In genomic region chr9:75088646-75089368, GRCh38 we compare ENCODE assay signal across 8 cellular contexts. TPM values are rescaled to one million over a fixed set of nuclear protein-coding genes. Genes with fewer than 3 reads are reported as not detected.
DNase-seq lines count a peak whose midpoint lies in the region; ATAC-seq and TF ChIP-seq lines count a peak whose summit lies in the region.

No MANE protein-coding gene starts in this region.

- H3K27me3 ChIP-seq in BJ (ENCODE audit: control insufficient read depth, insufficient read depth, low read length) (no peaks in the 10 kb centered on the region), mononuclear cell (ENCODE audit: insufficient read depth, low read length) (no peaks in the 10 kb centered on the region), transverse colon (no peaks in the 10 kb centered on the region)

- H3K27me3 Mint-ChIP-seq in activated CD4-positive, alpha-beta memory T cell treated with anti-CD3 and anti-CD28 coated beads for 36 hours, result no peaks in the 10 kb centered on the region

- DNase-seq in BJ (ENCODE audit: low read depth) (no peak), NCI-H2171 (lab: John Stamatoyannopoulos, UW) (peak; percentile 54), epithelial cell of proximal tubule (ENCODE audit: low read depth) (no peak), transverse colon (peak; percentile 71)
- DNase-seq in activated CD4-positive, alpha-beta memory T cell treated with anti-CD3 and anti-CD28 coated beads for 36 hours, result peak; percentile 40

- H3K9me3 Mint-ChIP-seq in activated CD4-positive, alpha-beta memory T cell treated with anti-CD3 and anti-CD28 coated beads for 36 hours, result no peaks in the 10 kb centered on the region

- H3K4me3 ChIP-seq in BJ (ENCODE audit: low read depth, low read length) (peak overlapping the region; percentile 94), epithelial cell of proximal tubule (ENCODE audit: low read depth, low read length) (peak overlapping the region; percentile 74), mononuclear cell (ENCODE audit: low read length) (peak overlapping the region; percentile 99), transverse colon (peak overlapping the region; percentile 82 to 88 (median 84))

- peaks cover 17% of the 10 kb centered on the region for H3K36me3 Mint-ChIP-seq in activated CD4-positive, alpha-beta memory T cell treated with anti-CD3 and anti-CD28 coated beads for 36 hours

- POLR2A ChIA-PET in BJ (lab: Charles Lee), result interaction anchor here (0.6 kb wide), 1 partner anchor 20 kb away, joined by 3 read pairs; no protein-coding TSS in a partner anchor
- POLR2A ChIA-PET in activated CD4-positive, alpha-beta memory T cell treated with anti-CD3 and anti-CD28 coated beads for 36 hours (lab: Charles Lee), result interaction anchor here (1.0 to 3.7 kb wide), 11 partner anchors 20 to 1350 kb away, joined by 3 to 31 read pairs (median 5); partner anchors contain the start of genes C9orf40 and CARNMT1

- peak overlapping the region; percentile 98 to 100 (median 100) for H3K27ac ChIP-seq in transverse colon

- CTCF ChIA-PET in BJ (lab: Yijun Ruan, JAX), result interaction anchor here (0.7 to 1.6 kb wide), 4 partner anchors 8 to 97 kb away, joined by 3 to 7 read pairs (median 3); no protein-coding TSS in a partner anchor
- CTCF ChIA-PET in activated CD4-positive, alpha-beta memory T cell treated with anti-CD3 and anti-CD28 coated beads for 36 hours (lab: Charles Lee), result interaction anchor here (0.8 to 2.6 kb wide), 8 partner anchors 60 to 316 kb away, joined by 3 to 15 read pairs (median 4); partner anchors contain the start of genes C9orf40 and CARNMT1

- intact Hi-C loops in activated CD4-positive, alpha-beta memory T cell treated with anti-CD3 and anti-CD28 coated beads for 36 hours (cut with micrococcal nuclease), result loop anchor here (1.0 to 5.0 kb wide), 10 partner anchors 18 to 1937 kb away; partner anchors contain the start of genes ANXA1, C9orf40, CARNMT1 and PCSK5
- intact Hi-C loops in transverse colon (cut with DNase I; ENCODE audit: low total_unique reads), result loop anchor here (5.0 kb wide), 1 partner anchor 137 kb away; the partner anchor contains the start of gene C9orf40

- H3K36me3 ChIP-seq in BJ (ENCODE audit: control insufficient read depth, insufficient read depth, low read length) (no peaks in the 10 kb centered on the region), transverse colon (no peaks in the 10 kb centered on the region)

- TF ChIP-seq POLR2A in transverse colon (IDR thresholded peaks at IDR 0.05), result peak; percentile 44

- ATAC-seq in GM18519 (IDR thresholded peaks at IDR 0.05; ENCODE audit: low FRiP score, unreplicated experiment) (peak; percentile 25), HG02973 (IDR thresholded peaks at IDR 0.05; ENCODE audit: unreplicated experiment) (peak; percentile 40)

- TF ChIP-seq CTCF in BJ (IDR thresholded peaks at IDR 0.05; ENCODE audit: insufficient read depth, low read depth, low read length), result peak; percentile 65
- TF ChIP-seq CTCF in epithelial cell of proximal tubule (conservative IDR thresholded peaks at IDR 0.05; ENCODE audit: low read depth, low read length), result peak; percentile 47
- peak; percentile 35 to 69 (median 42) for TF ChIP-seq CTCF in transverse colon (IDR thresholded peaks at IDR 0.05)

- H3K27ac Mint-ChIP-seq in activated CD4-positive, alpha-beta memory T cell treated with anti-CD3 and anti-CD28 coated beads for 36 hours, result peak overlapping the region; percentile 92

- in situ Hi-C loops in transverse colon (cut with MboI; ENCODE audit: low pct_ligation_motif_present in 1 of 4, low pct_unique_long_range_greater_than_20kb in 1 of 4, low sequenced_read_pairs in 3 of 4), result no loop called here

- H3K9me3 ChIP-seq in mononuclear cell (ENCODE audit: low read depth, low read length) (no peaks in the 10 kb centered on the region), transverse colon (no peaks in the 10 kb centered on the region)

- TF ChIP-seq EP300 in transverse colon (IDR thresholded peaks at IDR 0.05; ENCODE audit: low read depth), result no peak

- 0% methylated on average over 4 to 41 of the region's 43 CpGs for WGBS in transverse colon (ENCODE audit: low coverage in 1 of 2), 2 donors

- H3K4me3 Mint-ChIP-seq in activated CD4-positive, alpha-beta memory T cell treated with anti-CD3 and anti-CD28 coated beads for 36 hours, result peak overlapping the region; percentile 96

- H3K4me1 ChIP-seq in mononuclear cell (ENCODE audit: insufficient read depth, low read length) (peaks cover 60% of the 10 kb centered on the region), transverse colon (peaks cover 6 to 54% (median 33%) of the 10 kb centered on the region in 4 donors)

- peaks cover 54% of the 10 kb centered on the region for H3K4me1 Mint-ChIP-seq in activated CD4-positive, alpha-beta memory T cell treated with anti-CD3 and anti-CD28 coated beads for 36 hours (ENCODE audit: low read depth)

RNA-seq across cellular contexts. Expression of gene OSTF1, which starts 0.5 kb away (rescaled TPM):
- 15.5 and 26.9 TPM in 2 replicates for polyA plus RNA-seq in BJ (2011; rRNA removed)
- 13.6 and 18.1 TPM in 2 replicates for polyA minus RNA-seq in BJ (2011; rRNA and poly(A)+ RNA removed)
- 100 to 1,000 TPM; 151 TPM for total RNA-seq in activated CD4-positive, alpha-beta memory T cell treated with anti-CD3 and anti-CD28 coated beads for 36 hours
- total RNA-seq in epithelial cell of proximal tubule (21.0 and 31.0 TPM in 2 replicates), mononuclear cell (40.5 TPM), transverse colon (10 to 100 TPM in 2 of 4 donors, 1 to 10 TPM in 1, under 1 TPM in 1; 0.60 to 37.8 (median 19.0) TPM)

RNA-seq across cellular contexts. Expression of gene NMRK1, which starts 0.9 kb away (rescaled TPM):
- 13.2 and 21.7 TPM in 2 replicates for polyA plus RNA-seq in BJ (2011; rRNA removed)
- polyA minus RNA-seq in BJ (2011; rRNA and poly(A)+ RNA removed), result 1.4 and 3.2 TPM in 2 replicates
- total RNA-seq in activated CD4-positive, alpha-beta memory T cell treated with anti-CD3 and anti-CD28 coated beads for 36 hours, result 10 to 100 TPM; 35.3 to 41.2 TPM
- total RNA-seq in epithelial cell of proximal tubule (10.0 and 17.0 TPM in 2 replicates), mononuclear cell (18.4 TPM), transverse colon (10 to 100 TPM in 2 of 4 donors, 1 to 10 TPM in 2; 3.4 to 36.7 (median 21.6) TPM)

Comparison
In these comparisons a context has a peak if more than half of its experiments do, and no peak if none do; other contexts are left out.
1. DNase-seq: peak in NCI-H2171 (single experiment), activated CD4-positive, alpha-beta memory T cell treated with anti-CD3 and anti-CD28 coated beads for 36 hours (single experiment) and transverse colon (single experiment); none in BJ (single experiment) and epithelial cell of proximal tubule (single experiment).
2. Peak in every context shown above with its lines, with median percentiles within 50 percentile points of each other: H3K4me3 ChIP-seq and CTCF ChIP-seq.